In the genomic region with DNA sequence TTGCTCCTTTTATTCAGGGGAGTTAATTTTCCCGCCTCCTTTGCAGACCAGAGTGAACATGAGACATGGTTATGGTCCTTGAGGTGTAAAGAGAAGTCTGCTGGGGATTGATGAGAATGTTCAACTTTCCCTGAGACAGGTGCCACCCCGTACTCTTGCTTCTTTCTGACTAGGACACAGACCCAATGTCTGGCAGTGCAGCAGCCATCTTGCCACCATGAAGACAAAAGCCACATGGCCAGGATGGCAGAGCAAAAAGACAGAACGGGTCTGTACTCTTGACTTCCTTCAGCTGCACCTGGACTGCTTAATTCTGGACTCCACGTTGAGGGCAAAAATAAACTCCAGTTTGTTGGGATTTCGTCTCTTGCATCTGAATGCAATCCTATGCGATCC, we compare ENCODE assay signal across 1 cellular context.
TF ChIP-seq lines count a peak whose summit lies in the region.

No MANE protein-coding gene starts in this region.

TF ChIP-seq in H1, 55 proteins besides CTCF, POLR2A, EP300 and RAD21:
- TF ChIP-seq SIN3A (conservative IDR thresholded peaks at IDR 0.05 in 1 of 2, IDR thresholded peaks at IDR 0.05 in 1 of 2; ENCODE audit: low read depth in 1 of 2, low read length in 2 of 2) (no peak), TAF1 (IDR thresholded peaks at IDR 0.05; ENCODE audit: low read depth, low read length) (no peak), BACH1 (IDR thresholded peaks at IDR 0.05; ENCODE audit: low read length) (no peak), CHD1 (IDR thresholded peaks at IDR 0.05; ENCODE audit: low read depth, low read length) (no peak), TCF12 (IDR thresholded peaks at IDR 0.05; ENCODE audit: low read depth, low read length) (no peak), NANOG (IDR thresholded peaks at IDR 0.05; ENCODE audit: insufficient read depth, low read depth, low read length, poor library complexity, severe bottlenecking) (no peak), BCL11A (IDR thresholded peaks at IDR 0.05; ENCODE audit: low read depth in 2 of 2, low read length in 2 of 2) (no peak), PHF8 (conservative IDR thresholded peaks at IDR 0.05; ENCODE audit: low read depth, low read length) (no peak), YY1 (IDR thresholded peaks at IDR 0.05; ENCODE audit: low read depth, low read length) (no peak)
- TF ChIP-seq, protein P1, sequence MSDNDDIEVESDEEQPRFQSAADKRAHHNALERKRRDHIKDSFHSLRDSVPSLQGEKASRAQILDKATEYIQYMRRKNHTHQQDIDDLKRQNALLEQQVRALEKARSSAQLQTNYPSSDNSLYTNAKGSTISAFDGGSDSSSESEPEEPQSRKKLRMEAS (IDR thresholded peaks at IDR 0.05), result 0 out of 2 replicates have a peak, but pooled peaks have one; percentile 14
- TF ChIP-seq, protein P2, sequence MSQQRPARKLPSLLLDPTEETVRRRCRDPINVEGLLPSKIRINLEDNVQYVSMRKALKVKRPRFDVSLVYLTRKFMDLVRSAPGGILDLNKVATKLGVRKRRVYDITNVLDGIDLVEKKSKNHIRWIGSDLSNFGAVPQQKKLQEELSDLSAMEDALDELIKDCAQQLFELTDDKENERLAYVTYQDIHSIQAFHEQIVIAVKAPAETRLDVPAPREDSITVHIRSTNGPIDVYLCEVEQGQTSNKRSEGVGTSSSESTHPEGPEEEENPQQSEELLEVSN (IDR thresholded peaks at IDR 0.05), result peak; percentile 16; the same call in 1 of the 2 replicates
